Comparison of ENCODE assay signal across 18 cellular contexts in the genomic region with DNA sequence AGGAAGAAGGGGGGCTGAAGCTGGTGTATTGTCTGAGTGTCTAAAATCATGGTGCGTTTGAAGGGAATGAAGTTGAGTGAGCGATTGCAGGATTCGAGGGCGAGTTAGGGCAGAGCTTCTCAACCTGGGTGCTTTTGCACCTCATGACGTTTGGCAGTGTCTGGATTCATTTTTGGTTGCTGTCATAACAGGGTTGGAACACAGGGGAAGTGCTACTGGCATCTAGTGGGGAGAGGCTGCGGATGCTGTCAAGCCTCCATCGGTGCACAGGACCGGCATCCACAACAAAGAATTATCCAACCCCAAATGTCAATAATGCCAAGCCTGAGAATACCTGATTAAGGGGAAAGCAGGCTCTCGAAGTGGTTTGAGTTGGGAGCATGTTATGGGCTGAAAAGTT.
A peak's percentile ranks its signal among the peaks of the same experiment; 100 is the strongest.
DNase-seq lines count a peak whose midpoint lies in the region; ATAC-seq, FAIRE-seq and TF ChIP-seq lines count a peak whose summit lies in the region.
"Had no signal": no experiment of that assay in that cellular context is flagged by ENCODE, and none has a peak within 500 bp of the region (broad histone marks: within the 10 kb centered on the region; RNA-seq: fewer than 3 reads in every experiment).

No MANE protein-coding gene starts in this region.

- intact Hi-C loops in esophagus squamous epithelium (cut with DNase I): no loop called here

- H3K27me3 ChIP-seq in esophagus squamous epithelium: no peaks in the 10 kb centered on the region
- H3K27me3 ChIP-seq: ascending aorta, testis had no signal

- no peak for FAIRE-seq in A549 (lab: Jason Lieb, UNC)
- FAIRE-seq: HTR-8/SVneo had no signal

- H3K9me3 ChIP-seq in A549 (no peaks in the 10 kb centered on the region), esophagus squamous epithelium (no peaks in the 10 kb centered on the region)
- H3K9me3 ChIP-seq: ascending aorta, mucosa of descending colon, testis had no signal

- TF ChIP-seq POLR2A in A549 (IDR thresholded peaks at IDR 0.05; ENCODE audit: low read length): no peak
- TF ChIP-seq POLR2A in esophagus squamous epithelium (IDR thresholded peaks at IDR 0.05): no peak

- POLR2A ChIA-PET in A549 (lab: Yijun Ruan, JAX): no interaction called here

- H3K4me1 ChIP-seq in A549: peaks cover 24% of the 10 kb centered on the region
- peaks cover 10 to 57% (median 42%) of the 10 kb centered on the region in 3 donors for H3K4me1 ChIP-seq in esophagus squamous epithelium
- H3K4me1 ChIP-seq: testis had no signal

- H3K27ac ChIP-seq in A549 (peak overlapping the region in 1 of 2 experiments; percentile 53; a peak in 3 of 6 replicates), esophagus squamous epithelium (peak overlapping the region; percentile 11 to 69 (median 40))
- H3K27ac ChIP-seq: ascending aorta, testis had no signal

- H3K36me3 ChIP-seq in esophagus squamous epithelium: no peaks in the 10 kb centered on the region
- H3K36me3 ChIP-seq: ascending aorta had no signal

- CTCF ChIA-PET in A549 (lab: Yijun Ruan, JAX): interaction anchor here (0.6 to 1.6 kb wide), 4 partner anchors 8 to 1232 kb away, joined by 3 to 6 read pairs (median 3); no protein-coding TSS in a partner anchor

- TF ChIP-seq CTCF in A549 (IDR thresholded peaks at IDR 0.05) (peak; percentile 17; the same call in 2 of the 3 replicates), esophagus squamous epithelium (IDR thresholded peaks at IDR 0.05) (peak in 5 of 6 experiments; percentile 7 to 52 (median 36))

- DNase-seq in A549 (ENCODE audit: low read depth in 1 of 2, low spot score in 1 of 2) (no peak), Daoy (ENCODE audit: low read depth) (peak; percentile 17), esophagus squamous epithelium (lab: John Stamatoyannopoulos, UW) (no peak), NCI-H345 (lab: John Stamatoyannopoulos, UW) (no peak), NCI-H146 (lab: John Stamatoyannopoulos, UW) (no peak), SKM-1 (lab: John Stamatoyannopoulos, UW; ENCODE audit: unreplicated experiment) (no peak)
- DNase-seq in central memory CD4-positive, alpha-beta T cell: no peak
- DNase-seq: activated CD4-positive, alpha-beta T cell treated with anti-CD3 and anti-CD28 coated beads, Interleukin-2, amount 10 ng/mL, durations not matched to agents 24 days and 14 days; activated naive CD4-positive, alpha-beta T cell treated with Interleukin-2 at 50 U/mL for 16 hours; mucosa of descending colon; NCI-H2107; NK-92 treated with Interleukin-12 subunit alpha and Interleukin-12 subunit beta, amount 100 ng/mL, for 24 hours; SHP77 treated with DMSO at 0.1 percent for 48 hours; stimulated activated CD4-positive, alpha-beta T cell treated with anti-CD3 and anti-CD28 coated beads, Interleukin-4, amount 100 ng/mL, for 24 hours; testis had no signal

- peak in 1 of 2 experiments; percentile 58; a peak in 2 of 6 replicates for ATAC-seq in A549
- ATAC-seq in SK-N-SH treated with all-trans-retinoic acid at 6 μM for 48 hours: peak; percentile 56; the same call in 1 of the 3 replicates

- peak; percentile 28 to 29; a peak in 3 of 5 replicates for TF ChIP-seq RAD21 in A549 (conservative IDR thresholded peaks at IDR 0.05 in 1 of 2, IDR thresholded peaks at IDR 0.05 in 1 of 2)

- H3K4me3 ChIP-seq in A549 (no peak overlapping the region), esophagus squamous epithelium (no peak overlapping the region)
- H3K4me3 ChIP-seq: ascending aorta, mucosa of descending colon, testis had no signal

- H3K4me2 ChIP-seq in A549: peak overlapping the region; percentile 51; the same call in 1 of the 3 replicates

- WGBS in A549 (ENCODE audit: missing lambda C conversion rate): 72% methylated on average over 9 of the region's 9 CpGs
- 30 to 50% methylated on average over 9 of the region's 9 CpGs for WGBS in esophagus squamous epithelium, 2 donors

- no peak for TF ChIP-seq EP300 in A549 (IDR thresholded peaks at IDR 0.05)

TF ChIP-seq in A549, 52 proteins besides CTCF, POLR2A, EP300 and RAD21 (continues in another document):
- TF ChIP-seq JUN (IDR thresholded peaks at IDR 0.05): no peak
- no peak for TF ChIP-seq RFX5 (IDR thresholded peaks at IDR 0.05)
- no peak for TF ChIP-seq MAFK (IDR thresholded peaks at IDR 0.05; ENCODE audit: partially characterized antibody)
- no peak for TF ChIP-seq NPAS2 (CRISPR knock-in tag; IDR thresholded peaks at IDR 0.05; ENCODE audit: borderline replicate concordance)
- no peak for TF ChIP-seq FOSL2 (IDR thresholded peaks at IDR 0.05)
- TF ChIP-seq FOSL2 (CRISPR knock-in tag; IDR thresholded peaks at IDR 0.05): no peak
- no peak for TF ChIP-seq EHMT2 (IDR thresholded peaks at IDR 0.05; ENCODE audit: low read depth)
- TF ChIP-seq, protein P1, sequence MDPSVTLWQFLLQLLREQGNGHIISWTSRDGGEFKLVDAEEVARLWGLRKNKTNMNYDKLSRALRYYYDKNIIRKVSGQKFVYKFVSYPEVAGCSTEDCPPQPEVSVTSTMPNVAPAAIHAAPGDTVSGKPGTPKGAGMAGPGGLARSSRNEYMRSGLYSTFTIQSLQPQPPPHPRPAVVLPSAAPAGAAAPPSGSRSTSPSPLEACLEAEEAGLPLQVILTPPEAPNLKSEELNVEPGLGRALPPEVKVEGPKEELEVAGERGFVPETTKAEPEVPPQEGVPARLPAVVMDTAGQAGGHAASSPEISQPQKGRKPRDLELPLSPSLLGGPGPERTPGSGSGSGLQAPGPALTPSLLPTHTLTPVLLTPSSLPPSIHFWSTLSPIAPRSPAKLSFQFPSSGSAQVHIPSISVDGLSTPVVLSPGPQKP (IDR thresholded peaks at IDR 0.05; ENCODE audit: low read depth, low read length): no peak
- TF ChIP-seq CEBPB (IDR thresholded peaks at IDR 0.05): no peak
- no peak for TF ChIP-seq ZSCAN20 (CRISPR knock-in tag; IDR thresholded peaks at IDR 0.05)
- no peak for TF ChIP-seq BHLHE40 (IDR thresholded peaks at IDR 0.05; ENCODE audit: low read depth, low read length)
- TF ChIP-seq ZFP36 (IDR thresholded peaks at IDR 0.05; ENCODE audit: borderline replicate concordance, partially characterized antibody): no peak
- no peak for TF ChIP-seq RCOR1 (IDR thresholded peaks at IDR 0.05; ENCODE audit: low read depth, low read length)
- TF ChIP-seq PHF8 (IDR thresholded peaks at IDR 0.05; ENCODE audit: borderline replicate concordance, low read depth): no peak
- TF ChIP-seq HMGXB4 (CRISPR knock-in tag; IDR thresholded peaks at IDR 0.05; ENCODE audit: borderline replicate concordance): no peak

TF ChIP-seq in SK-N-SH treated with all-trans-retinoic acid at 6 μM for 48 hours, 23 proteins besides CTCF, POLR2A, EP300 and RAD21:
- TF ChIP-seq BACH2 (CRISPR knock-in tag; IDR thresholded peaks at IDR 0.05; ENCODE audit: borderline replicate concordance) (no peak), ESRRG (CRISPR knock-in tag; IDR thresholded peaks at IDR 0.05) (no peak), CREB5 (CRISPR knock-in tag; IDR thresholded peaks at IDR 0.05; ENCODE audit: low read depth) (no peak), ISL1 (CRISPR knock-in tag; IDR thresholded peaks at IDR 0.05) (no peak), ZNF70 (CRISPR knock-in tag; IDR thresholded peaks at IDR 0.05) (no peak), SNAI2 (CRISPR knock-in tag; IDR thresholded peaks at IDR 0.05) (no peak)
- TF ChIP-seq, protein P2, sequence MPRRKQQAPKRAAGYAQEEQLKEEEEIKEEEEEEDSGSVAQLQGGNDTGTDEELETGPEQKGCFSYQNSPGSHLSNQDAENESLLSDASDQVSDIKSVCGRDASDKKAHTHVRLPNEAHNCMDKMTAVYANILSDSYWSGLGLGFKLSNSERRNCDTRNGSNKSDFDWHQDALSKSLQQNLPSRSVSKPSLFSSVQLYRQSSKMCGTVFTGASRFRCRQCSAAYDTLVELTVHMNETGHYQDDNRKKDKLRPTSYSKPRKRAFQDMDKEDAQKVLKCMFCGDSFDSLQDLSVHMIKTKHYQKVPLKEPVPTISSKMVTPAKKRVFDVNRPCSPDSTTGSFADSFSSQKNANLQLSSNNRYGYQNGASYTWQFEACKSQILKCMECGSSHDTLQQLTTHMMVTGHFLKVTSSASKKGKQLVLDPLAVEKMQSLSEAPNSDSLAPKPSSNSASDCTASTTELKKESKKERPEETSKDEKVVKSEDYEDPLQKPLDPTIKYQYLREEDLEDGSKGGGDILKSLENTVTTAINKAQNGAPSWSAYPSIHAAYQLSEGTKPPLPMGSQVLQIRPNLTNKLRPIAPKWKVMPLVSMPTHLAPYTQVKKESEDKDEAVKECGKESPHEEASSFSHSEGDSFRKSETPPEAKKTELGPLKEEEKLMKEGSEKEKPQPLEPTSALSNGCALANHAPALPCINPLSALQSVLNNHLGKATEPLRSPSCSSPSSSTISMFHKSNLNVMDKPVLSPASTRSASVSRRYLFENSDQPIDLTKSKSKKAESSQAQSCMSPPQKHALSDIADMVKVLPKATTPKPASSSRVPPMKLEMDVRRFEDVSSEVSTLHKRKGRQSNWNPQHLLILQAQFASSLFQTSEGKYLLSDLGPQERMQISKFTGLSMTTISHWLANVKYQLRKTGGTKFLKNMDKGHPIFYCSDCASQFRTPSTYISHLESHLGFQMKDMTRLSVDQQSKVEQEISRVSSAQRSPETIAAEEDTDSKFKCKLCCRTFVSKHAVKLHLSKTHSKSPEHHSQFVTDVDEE (CRISPR knock-in tag; IDR thresholded peaks at IDR 0.05): no peak
